In the genomic region with DNA sequence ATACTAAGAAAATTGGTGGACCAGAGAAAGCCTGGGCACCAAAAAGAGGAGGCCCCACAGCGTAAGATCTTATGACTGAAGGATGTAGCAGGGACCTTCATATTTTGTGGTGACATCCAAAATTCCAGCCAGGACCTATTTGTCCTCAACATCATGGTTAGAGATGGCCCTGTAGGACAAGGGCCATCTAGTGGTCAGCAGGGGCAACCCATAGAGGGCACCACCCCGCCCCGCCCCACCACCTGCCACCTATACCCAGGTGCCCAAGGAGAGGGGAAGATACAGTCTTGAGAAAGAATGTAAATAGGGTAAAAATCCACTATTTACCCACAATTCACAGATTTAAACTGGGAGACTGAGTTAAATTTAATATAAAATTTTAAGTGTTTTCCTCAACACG, we compare ENCODE assay signal across 14 cellular contexts. TPM values are rescaled to one million over a fixed set of nuclear protein-coding genes. Genes with fewer than 3 reads are reported as not detected.
DNase-seq lines count a peak whose midpoint lies in the region; ATAC-seq, FAIRE-seq and TF ChIP-seq lines count a peak whose summit lies in the region.
"Had no signal": no experiment of that assay in that cellular context is flagged by ENCODE, and none has a peak within 500 bp of the region (broad histone marks: within the 10 kb centered on the region; RNA-seq: fewer than 3 reads in every experiment).

No MANE protein-coding gene starts in this region.

- no peak overlapping the region for H3K4me3 Mint-ChIP-seq in neural crest cell
- H3K4me3 Mint-ChIP-seq: central memory CD8-positive, alpha-beta T cell had no signal

- H3K27me3 ChIP-seq in GM12878 (replicated peaks in 1 of 2; ENCODE audit: control insufficient read depth in 2 of 2, insufficient read depth in 2 of 2, low read length in 1 of 2), result no peaks in the 10 kb centered on the region
- H3K27me3 ChIP-seq: gastroesophageal sphincter had no signal

- ATAC-seq in GM12878, result peak; percentile 60
- ATAC-seq: gastroesophageal sphincter had no signal

- H3K9me3 Mint-ChIP-seq in neural crest cell, result no peaks in the 10 kb centered on the region
- H3K9me3 Mint-ChIP-seq: central memory CD8-positive, alpha-beta T cell had no signal

- TF ChIP-seq CTCF in GM12878 (IDR thresholded peaks at IDR 0.05 in 2 of 3, conservative IDR thresholded peaks at IDR 0.05 in 1 of 3; ENCODE audit: control insufficient read depth in 2 of 3, extremely low read depth in 1 of 3, insufficient read depth in 1 of 3, low read depth in 3 of 3, low read length in 3 of 3), result peak; percentile 8 to 29 (median 28); a peak in 2 of 6 replicates
- peak; percentile 36 for TF ChIP-seq CTCF in neural crest cell (conservative IDR thresholded peaks at IDR 0.05)

- CTCF ChIA-PET in GM12878 (lab: Yijun Ruan, JAX), result no interaction called here

- no peak overlapping the region for H3K4me2 ChIP-seq in GM12878 (ENCODE audit: control insufficient read depth, insufficient read depth)

- no peak overlapping the region for H2AFZ ChIP-seq in GM12878 (ENCODE audit: control insufficient read depth, low read depth, low read length)

- TF ChIP-seq EP300 in GM12878 (IDR thresholded peaks at IDR 0.05; ENCODE audit: borderline replicate concordance in 1 of 2, control insufficient read depth in 1 of 2, low read depth in 2 of 2, low read length in 2 of 2), result no peak

- no peak overlapping the region for H3K4me3 ChIP-seq in GM12878
- H3K4me3 ChIP-seq: gastroesophageal sphincter had no signal

- no peaks in the 10 kb centered on the region for H3K36me3 Mint-ChIP-seq in neural crest cell (ENCODE audit: low read depth)

- no peaks in the 10 kb centered on the region for H4K20me1 ChIP-seq in GM12878 (ENCODE audit: control insufficient read depth, insufficient read depth)

- POLR2A ChIA-PET in GM12878 (lab: Charles Lee), result no interaction called here

- no peaks in the 10 kb centered on the region for H3K4me1 ChIP-seq in GM12878 (ENCODE audit: control insufficient read depth, insufficient read depth, low read length)
- H3K4me1 ChIP-seq: gastroesophageal sphincter had no signal

- peaks cover 13% of the 10 kb centered on the region for H3K4me1 Mint-ChIP-seq in neural crest cell
- H3K4me1 Mint-ChIP-seq: central memory CD8-positive, alpha-beta T cell had no signal

- intact Hi-C loops in GM12878 (cut with micrococcal nuclease; ENCODE audit: unreplicated experiment), result no loop called here

- RAD21 ChIA-PET in GM12878 (lab: Charles Lee; ENCODE audit: unreplicated experiment), result no interaction called here

- no peaks in the 10 kb centered on the region for H3K79me2 ChIP-seq in GM12878 (ENCODE audit: control insufficient read depth, insufficient read depth, low read length)

- no peaks in the 10 kb centered on the region for H3K36me3 ChIP-seq in GM12878 (ENCODE audit: control insufficient read depth in 2 of 2, insufficient read depth in 2 of 2, low read length in 1 of 2)
- H3K36me3 ChIP-seq: gastroesophageal sphincter had no signal

- no peak for TF ChIP-seq POLR2A in GM12878 (IDR thresholded peaks at IDR 0.05; ENCODE audit: low read depth, low read length)

- WGBS in GM12878 (ENCODE audit: insufficient coverage, insufficient replicate concordance, low lambda C conversion rate, missing lambda C conversion rate), result 50% methylated on average over 4 of the region's 4 CpGs

- H3K9ac ChIP-seq in GM12878 (ENCODE audit: control insufficient read depth, insufficient read depth, low read length), result no peak overlapping the region

- BruUV-seq in GM12878 (replicated peaks; lab: Mats Ljungman, UMichigan), result no TSS peak

- no peak overlapping the region for H3K27ac Mint-ChIP-seq in neural crest cell (ENCODE audit: unreplicated experiment)

- in situ Hi-C loops in GM12878 (cut with MboI), result no loop called here

- DNase-seq in NCI-H2171 treated with DMSO at 0.1 percent for 48 hours (lab: John Stamatoyannopoulos, UW) (peak; percentile 8), NCI-H2171 (lab: John Stamatoyannopoulos, UW) (no peak), HT-29 (ENCODE audit: low spot score) (peak; percentile 19), GM12878 (ENCODE audit: low read depth, low spot score) (no peak), neural crest cell (ENCODE audit: low read depth, low spot score) (no peak), NCI-H2196 treated with DMSO at 0.1 percent for 48 hours (lab: John Stamatoyannopoulos, UW; ENCODE audit: unreplicated experiment) (no peak), NCI-H1048 (lab: John Stamatoyannopoulos, UW) (no peak), glomerular visceral epithelial cell (ENCODE audit: extremely low spot score) (no peak)
- DNase-seq: activated T-cell treated with anti-CD3 and anti-CD28 coated beads for 4 hours, KBM-7, NCI-H524 treated with DMSO at 0.1 percent for 48 hours, T-helper 9 cell had no signal

- H3K27ac ChIP-seq in GM12878 (ENCODE audit: control insufficient read depth, insufficient read depth), result no peak overlapping the region
- H3K27ac ChIP-seq: gastroesophageal sphincter had no signal

- SMC1A ChIA-PET in GM12878 (lab: Charles Lee; ENCODE audit: uncharacterized antibody, unreplicated experiment), result interaction anchor here (0.9 kb wide), 1 partner anchor 221 kb away, joined by 5 read pairs; no protein-coding TSS in a partner anchor

- 0 out of 2 replicates have a peak, but pooled peaks have one; percentile 17 for TF ChIP-seq RAD21 in GM12878 (IDR thresholded peaks at IDR 0.05; ENCODE audit: insufficient read depth, low read depth, low read length)

- no peak for FAIRE-seq in GM12878 (lab: Jason Lieb, UNC)

- no peaks in the 10 kb centered on the region for H3K9me3 ChIP-seq in GM12878 (replicated peaks; ENCODE audit: control insufficient read depth, insufficient read depth, low read length)
- H3K9me3 ChIP-seq: gastroesophageal sphincter had no signal

- H3K27me3 Mint-ChIP-seq in neural crest cell (ENCODE audit: low read depth), result no peaks in the 10 kb centered on the region

TF ChIP-seq in GM12878, 131 proteins besides CTCF, POLR2A, EP300 and RAD21:
- TF ChIP-seq RCOR1 (conservative IDR thresholded peaks at IDR 0.05; ENCODE audit: low read depth, low read length), result no peak
- no peak for TF ChIP-seq IRF3 (IDR thresholded peaks at IDR 0.05)
- no peak for TF ChIP-seq SREBF2 (IDR thresholded peaks at IDR 0.05; ENCODE audit: low read length)
- no peak for TF ChIP-seq MXI1 (IDR thresholded peaks at IDR 0.05; ENCODE audit: low read depth, low read length)
- no peak for TF ChIP-seq IKZF2 (IDR thresholded peaks at IDR 0.05)
- no peak for TF ChIP-seq IKZF1 (conservative IDR thresholded peaks at IDR 0.05)
- TF ChIP-seq YBX1 (IDR thresholded peaks at IDR 0.05), result no peak

RNA-seq across cellular contexts. Expression of gene TMEM163, which starts 59.6 kb away (rescaled TPM):
- total RNA-seq in HT-29 (2014; rRNA removed; shearing (Covaris generic)), result not detected in 2 replicates
- 4.9 and 6.1 TPM in 2 replicates for total RNA-seq in GM12878 (2013; cell fraction: nucleolus; rRNA removed)
- total RNA-seq in GM12878 (2014; rRNA removed) (0.05 and 0.11 TPM in 2 replicates), GM12878 (2014; rRNA removed; fragmentation: Illumina TruSeq; extraction: Trizol) (0.05 TPM in 1 of 2 replicates, not detected in the other), GM12878 (2021) (not detected in 2 replicates), neural crest cell (0.71 and 1.0 TPM in 2 replicates)
- 0.43 TPM for polyA plus RNA-seq in GM12878 (2011; ENCODE audit: low read depth)
- polyA plus RNA-seq in GM12878 (2011; rRNA removed) (0.07 TPM in 2 replicates), GM12878 (2014; fragmentation: Illumina TruSeq; extraction: Trizol) (0.06 TPM in 1 of 2 replicates, not detected in the other), GM12878 (2014; fragmentation: Nextera tagmentation; extraction: Ambion mirVana) (under 1 TPM; 0.05 to 0.06 TPM), GM12878 (2014; rRNA removed) (not detected in 2 replicates), GM12878 (2016; fragmentation: Nextera tagmentation; extraction: Ambion mirVana) (under 1 TPM in 1 of 2 experiments, not detected in 1; 0.10 TPM)
- polyA plus RNA-seq in GM12878 (2011; cell fraction: cytosol; rRNA removed), result 0.10 TPM in 1 of 2 replicates, not detected in the other
- 0.06 TPM in 1 of 2 replicates, not detected in the other for polyA plus RNA-seq in GM12878 (2011; cell fraction: nucleus; rRNA removed)
- 0.69 and 0.94 TPM in 2 replicates for polyA plus RNA-seq in GM12878 (2012)
- 0.15 TPM in 1 of 2 replicates, not detected in the other for polyA minus RNA-seq in GM12878 (2011; rRNA and poly(A)+ RNA removed)
- polyA minus RNA-seq in GM12878 (2011; cell fraction: cytosol; rRNA and poly(A)+ RNA removed), result not detected in 2 replicates
- not detected in 2 replicates for polyA minus RNA-seq in GM12878 (2011; cell fraction: nucleus; rRNA and poly(A)+ RNA removed)

Comparison
In these comparisons a context has a peak if more than half of its experiments do, and no peak if none do; other contexts are left out.
1. DNase-seq: peak in NCI-H2171 treated with DMSO at 0.1 percent for 48 hours (single experiment) and HT-29 (single experiment); none in NCI-H2171 (single experiment), GM12878 (single experiment), neural crest cell (single experiment), NCI-H2196 treated with DMSO at 0.1 percent for 48 hours (single experiment), NCI-H1048 (single experiment) and glomerular visceral epithelial cell (single experiment).